23 cellular contexts compared by ENCODE assay signal in genomic region chr14:61677469-61677868, GRCh38.
A peak's percentile ranks its signal among the peaks of the same experiment; 100 is the strongest.
DNase-seq lines count a peak whose midpoint lies in the region.
"Had no signal": no experiment of that assay in that cellular context is flagged by ENCODE, and none has a peak within 500 bp of the region (broad histone marks: within the 10 kb centered on the region; RNA-seq: fewer than 3 reads in every experiment).

No MANE protein-coding gene starts in this region.

- DNase-seq in AML-193 (lab: John Stamatoyannopoulos, UW) (peak; percentile 92 to 93), CD1c-positive myeloid dendritic cell (ENCODE audit: extremely low spot score) (peak; percentile 52), NOMO-1 (lab: John Stamatoyannopoulos, UW; ENCODE audit: unreplicated experiment in 2 of 2) (peak; percentile 54 to 81), fibroblast of gingiva (ENCODE audit: low read depth) (peak; percentile 59), NCI-H69 (lab: John Stamatoyannopoulos, UW) (no peak), NCI-H524 (lab: John Stamatoyannopoulos, UW) (no peak)
- DNase-seq in effector CD4-positive, alpha-beta T cell, result no peak
- DNase-seq: Calu3, DMS153, DND-41, IMR-90, KG1, MG63, NCI-H1092 treated with DMSO at 0.1 percent for 48 hours, NCI-H1436, NCI-H187, NCI-H2081 treated with DMSO at 0.1 percent for 48 hours, NCI-H2171, NCI-H345, NCI-H510A treated with DMSO at 0.1 percent for 48 hours, NCI-H774, SJCRH30, T-cell had no signal

Comparison
In these comparisons a context has a peak if more than half of its experiments do, and no peak if none do; other contexts are left out.
1. DNase-seq: peak in AML-193 (2 of 2), CD1c-positive myeloid dendritic cell (single experiment), NOMO-1 (2 of 2) and fibroblast of gingiva (single experiment); none in NCI-H69 (single experiment), effector CD4-positive, alpha-beta T cell (single experiment) and NCI-H524 (0 of 2).